11 cellular contexts compared by ENCODE assay signal in genomic region chr1:172450524-172450885, GRCh38. TPM values are rescaled to one million over a fixed set of nuclear protein-coding genes. Genes with fewer than 3 reads are reported as not detected.
DNase-seq lines count a peak whose midpoint lies in the region; ATAC-seq and TF ChIP-seq lines count a peak whose summit lies in the region.
"Had no signal": no experiment of that assay in that cellular context is flagged by ENCODE, and none has a peak within 500 bp of the region (broad histone marks: within the 10 kb centered on the region; RNA-seq: fewer than 3 reads in every experiment).

No MANE protein-coding gene starts in this region.

- no peaks in the 10 kb centered on the region for H3K36me3 Mint-ChIP-seq in CD4-positive, alpha-beta memory T cell
- H3K36me3 Mint-ChIP-seq in activated CD4-positive, alpha-beta memory T cell treated with anti-CD3 and anti-CD28 coated beads for 36 hours, result no peaks in the 10 kb centered on the region

- no peaks in the 10 kb centered on the region for H3K36me3 ChIP-seq in CD4-positive, alpha-beta memory T cell (ENCODE audit: insufficient read depth, low read length)
- no peaks in the 10 kb centered on the region for H3K36me3 ChIP-seq in mesodermal cell (ENCODE audit: control insufficient read depth, insufficient read depth, low read length)
- no peaks in the 10 kb centered on the region for H3K36me3 ChIP-seq in esophagus muscularis mucosa

- POLR2A ChIA-PET in CD4-positive, alpha-beta memory T cell (lab: Charles Lee; ENCODE audit: partially characterized antibody), result interaction anchor here (0.6 to 1.6 kb wide), 4 partner anchors 18 to 656 kb away, joined by 3 to 5 read pairs (median 4); no protein-coding TSS in a partner anchor
- POLR2A ChIA-PET in activated CD4-positive, alpha-beta memory T cell treated with anti-CD3 and anti-CD28 coated beads for 36 hours (lab: Charles Lee), result interaction anchor here (0.9 kb wide), 1 partner anchor 82 kb away, joined by 3 read pairs; the partner anchor contains the start of gene SUCO

- TF ChIP-seq POLR2A in esophagus muscularis mucosa (IDR thresholded peaks at IDR 0.05; ENCODE audit: low read depth), result no peak

- WGBS in mesodermal cell (ENCODE audit: insufficient coverage in 2 of 2), 2 experiments, result 80 to 91% methylated on average over 1 to 4 of the region's 7 CpGs
- 63% methylated on average over 7 of the region's 7 CpGs for WGBS in esophagus muscularis mucosa

- peaks cover 5 to 32% (median 20%) of the 10 kb centered on the region in 4 donors for H3K4me1 Mint-ChIP-seq in CD4-positive, alpha-beta memory T cell
- H3K4me1 Mint-ChIP-seq in activated CD4-positive, alpha-beta memory T cell treated with anti-CD3 and anti-CD28 coated beads for 36 hours (ENCODE audit: low read depth), result peaks cover 31% of the 10 kb centered on the region

- CTCF ChIA-PET in CD4-positive, alpha-beta memory T cell (lab: Charles Lee; ENCODE audit: partially characterized antibody), result interaction anchor here (0.9 to 3.8 kb wide), 10 partner anchors 10 to 448 kb away, joined by 3 to 14 read pairs (median 5); no protein-coding TSS in a partner anchor
- CTCF ChIA-PET in activated CD4-positive, alpha-beta memory T cell treated with anti-CD3 and anti-CD28 coated beads for 36 hours (lab: Charles Lee), result interaction anchor here (0.6 to 4.4 kb wide), 14 partner anchors 9 to 752 kb away, joined by 3 to 36 read pairs (median 4); no protein-coding TSS in a partner anchor

- peak overlapping the region in 6 of 7 donors; percentile 1 to 84 (median 11) for H3K27ac Mint-ChIP-seq in CD4-positive, alpha-beta memory T cell
- H3K27ac Mint-ChIP-seq in activated CD4-positive, alpha-beta memory T cell treated with anti-CD3 and anti-CD28 coated beads for 36 hours, result peak overlapping the region; percentile 23
- H3K27ac Mint-ChIP-seq: activated naive CD4-positive, alpha-beta T cell treated with anti-CD3 and anti-CD28 coated beads, Interleukin-2, amount 50 U/mL, for 24 hours had no signal

- no peaks in the 10 kb centered on the region for H3K27me3 ChIP-seq in CD4-positive, alpha-beta memory T cell (ENCODE audit: insufficient read depth, low read length)
- H3K27me3 ChIP-seq in HL-60 (ENCODE audit: insufficient read depth, poor library complexity, severe bottlenecking) (no peaks in the 10 kb centered on the region), foreskin keratinocyte (no peaks in the 10 kb centered on the region), esophagus muscularis mucosa (no peaks in the 10 kb centered on the region)

- ATAC-seq in foreskin keratinocyte, result no peak

- TF ChIP-seq EP300 in esophagus muscularis mucosa (IDR thresholded peaks at IDR 0.05), result no peak

- H3K9me3 Mint-ChIP-seq in CD4-positive, alpha-beta memory T cell, result no peaks in the 10 kb centered on the region
- H3K9me3 Mint-ChIP-seq in activated CD4-positive, alpha-beta memory T cell treated with anti-CD3 and anti-CD28 coated beads for 36 hours, result no peaks in the 10 kb centered on the region
- H3K9me3 Mint-ChIP-seq: activated naive CD4-positive, alpha-beta T cell treated with anti-CD3 and anti-CD28 coated beads, Interleukin-2, amount 50 U/mL, for 24 hours had no signal

- no peak overlapping the region for H3K4me3 ChIP-seq in CD4-positive, alpha-beta memory T cell (ENCODE audit: low read length in 2 of 2)
- H3K4me3 ChIP-seq in HL-60 (replicated peaks; ENCODE audit: insufficient read depth, low read length) (no peak overlapping the region), mesodermal cell (ENCODE audit: extremely low read depth, insufficient read depth, low read length, poor library complexity, severe bottlenecking) (no peak overlapping the region), esophagus muscularis mucosa (peak overlapping the region in 2 of 4 donors; percentile 11 to 26)

- no peaks in the 10 kb centered on the region for H3K9me3 ChIP-seq in CD4-positive, alpha-beta memory T cell (ENCODE audit: control insufficient read depth in 1 of 2, low read length in 2 of 2)
- H3K9me3 ChIP-seq in mesodermal cell (ENCODE audit: control insufficient read depth, low read length) (no peaks in the 10 kb centered on the region), esophagus muscularis mucosa (no peaks in the 10 kb centered on the region)

- peak overlapping the region in 3 of 8 donors; percentile 15 to 69 (median 69) for H3K4me3 Mint-ChIP-seq in CD4-positive, alpha-beta memory T cell
- peak overlapping the region; percentile 36 for H3K4me3 Mint-ChIP-seq in activated CD4-positive, alpha-beta memory T cell treated with anti-CD3 and anti-CD28 coated beads for 36 hours
- H3K4me3 Mint-ChIP-seq: activated naive CD4-positive, alpha-beta T cell treated with anti-CD3 and anti-CD28 coated beads, Interleukin-2, amount 50 U/mL, for 24 hours had no signal

- H3K27me3 Mint-ChIP-seq in CD4-positive, alpha-beta memory T cell, result no peaks in the 10 kb centered on the region
- no peaks in the 10 kb centered on the region for H3K27me3 Mint-ChIP-seq in activated CD4-positive, alpha-beta memory T cell treated with anti-CD3 and anti-CD28 coated beads for 36 hours
- H3K27me3 Mint-ChIP-seq: activated naive CD4-positive, alpha-beta T cell treated with anti-CD3 and anti-CD28 coated beads, Interleukin-2, amount 50 U/mL, for 24 hours had no signal

- peak in 1 of 5 donors; percentile 41 for DNase-seq in CD4-positive, alpha-beta memory T cell
- peak in 1 of 2 experiments; percentile 47 for DNase-seq in HL-60 (ENCODE audit: low read depth in 1 of 2, low spot score in 1 of 2)
- peak; percentile 16 for DNase-seq in activated CD4-positive, alpha-beta memory T cell treated with anti-CD3 and anti-CD28 coated beads for 36 hours
- no peak for DNase-seq in foreskin keratinocyte
- no peak for DNase-seq in NCI-H1436 treated with DMSO at 0.1 percent for 48 hours (lab: John Stamatoyannopoulos, UW)
- no peak for DNase-seq in esophagus muscularis mucosa (ENCODE audit: extremely low spot score)
- DNase-seq in GM03348 (ENCODE audit: low spot score), result no peak
- DNase-seq: NCI-H524 treated with DMSO at 0.1 percent for 48 hours had no signal

- TF ChIP-seq CTCF in HL-60 (IDR thresholded peaks at IDR 0.05; ENCODE audit: insufficient read depth, low read length) (no peak), foreskin keratinocyte (conservative IDR thresholded peaks at IDR 0.05) (no peak), esophagus muscularis mucosa (IDR thresholded peaks at IDR 0.05) (no peak)

- intact Hi-C loops in CD4-positive, alpha-beta memory T cell (cut with micrococcal nuclease), result loop anchor here (1.0 to 2.0 kb wide), 4 partner anchors 83 to 754 kb away; partner anchors contain the start of gene SUCO
- intact Hi-C loops in activated CD4-positive, alpha-beta memory T cell treated with anti-CD3 and anti-CD28 coated beads for 36 hours (cut with micrococcal nuclease), result loop anchor here (2.0 to 5.0 kb wide), 5 partner anchors 93 to 278 kb away; no protein-coding TSS in a partner anchor
- intact Hi-C loops in esophagus muscularis mucosa (cut with DNase I), result loop anchor here (10.0 kb wide), 1 partner anchor 254 kb away; no protein-coding TSS in a partner anchor

- peaks cover 21% of the 10 kb centered on the region for H3K4me1 ChIP-seq in CD4-positive, alpha-beta memory T cell (ENCODE audit: insufficient read depth, low read length)
- peaks cover 47% of the 10 kb centered on the region for H3K4me1 ChIP-seq in mesodermal cell (ENCODE audit: control insufficient read depth, insufficient read depth, low read length, poor library complexity, severe bottlenecking)
- H3K4me1 ChIP-seq in foreskin keratinocyte, result peaks cover 17% of the 10 kb centered on the region
- H3K4me1 ChIP-seq in esophagus muscularis mucosa, result peaks cover 0 to 10% (median 8%) of the 10 kb centered on the region in 4 donors

- H3K27ac ChIP-seq in CD4-positive, alpha-beta memory T cell (ENCODE audit: low read depth, low read length), result no peak overlapping the region
- H3K27ac ChIP-seq in HL-60 (replicated peaks) (peak overlapping the region; percentile 83), mesodermal cell (ENCODE audit: low read depth, low read length, severe bottlenecking) (peak overlapping the region; percentile 47), foreskin keratinocyte (no peak overlapping the region), esophagus muscularis mucosa (replicated peaks in 1 of 4) (no peak overlapping the region)

RNA-seq across cellular contexts. Expression of gene PIGC, which starts 6.6 kb away (rescaled TPM):
- total RNA-seq in CD4-positive, alpha-beta memory T cell, result 10 to 100 TPM; 48.9 to 49.2 TPM
- 100 to 1,000 TPM; 109 to 132 TPM for polyA plus RNA-seq in CD4-positive, alpha-beta memory T cell
- total RNA-seq in activated CD4-positive, alpha-beta memory T cell treated with anti-CD3 and anti-CD28 coated beads for 36 hours, result 10 to 100 TPM; 16.6 to 17.4 TPM
- polyA plus RNA-seq in mesodermal cell (2013, experiment 1 of 2), result 32.2 TPM
- polyA plus RNA-seq in mesodermal cell (2013, experiment 2 of 2), result 33.8 TPM
- total RNA-seq in foreskin keratinocyte (22.8 and 25.1 TPM in 2 replicates), esophagus muscularis mucosa (10 to 100 TPM; 18.9 to 25.7 (median 20.9) TPM)
- 20.1 and 21.7 TPM in 2 replicates for polyA plus RNA-seq in foreskin keratinocyte

RNA-seq across cellular contexts. Expression of gene C1orf105, which starts 30.0 kb away (rescaled TPM):
- not detected for total RNA-seq in CD4-positive, alpha-beta memory T cell
- polyA plus RNA-seq in CD4-positive, alpha-beta memory T cell, result not detected
- total RNA-seq in activated CD4-positive, alpha-beta memory T cell treated with anti-CD3 and anti-CD28 coated beads for 36 hours, result not detected
- polyA plus RNA-seq in mesodermal cell (2013, experiment 1 of 2), result 0.48 TPM
- 1.2 TPM for polyA plus RNA-seq in mesodermal cell (2013, experiment 2 of 2)
- total RNA-seq in foreskin keratinocyte (not detected in 2 replicates), esophagus muscularis mucosa (not detected)
- polyA plus RNA-seq in foreskin keratinocyte, result not detected in 2 replicates
- polyA plus RNA-seq: urinary bladder had no signal

Comparison
In these comparisons a context has a peak if more than half of its experiments do, and no peak if none do; other contexts are left out.
1. H3K27ac ChIP-seq: peak in HL-60 (single experiment) and mesodermal cell (single experiment); none in CD4-positive, alpha-beta memory T cell (single experiment), foreskin keratinocyte (single experiment) and esophagus muscularis mucosa (0 of 4).